8 cellular contexts compared by ENCODE assay signal in genomic region chr14:37230551-37231194, GRCh38. TPM values are rescaled to one million over a fixed set of nuclear protein-coding genes. Genes with fewer than 3 reads are reported as not detected.
A peak's percentile ranks its signal among the peaks of the same experiment; 100 is the strongest.
DNase-seq lines count a peak whose midpoint lies in the region; ATAC-seq and TF ChIP-seq lines count a peak whose summit lies in the region.

No MANE protein-coding gene starts in this region.

- H3K4me3 ChIP-seq in thoracic aorta, result no peak overlapping the region

- DNase-seq in AG08395 (ENCODE audit: low spot score) (peak; percentile 68), NCI-H2227 treated with DMSO at 0.1 percent for 48 hours (lab: John Stamatoyannopoulos, UW) (peak; percentile 40), amniotic epithelial cell (ENCODE audit: low read depth) (peak; percentile 69), iPS-NIHi11 (ENCODE audit: low spot score) (peak; percentile 40), thoracic aorta (ENCODE audit: low spot score) (no peak)

- no peaks in the 10 kb centered on the region for H3K4me1 ChIP-seq in thoracic aorta (ENCODE audit: control insufficient read depth in 1 of 2, low read depth in 2 of 2)

- H3K9me3 ChIP-seq in thoracic aorta, result no peaks in the 10 kb centered on the region

- H3K36me3 ChIP-seq in thoracic aorta, result no peaks in the 10 kb centered on the region

- peak; percentile 50 for ATAC-seq in GM18498 (IDR thresholded peaks at IDR 0.05; ENCODE audit: unreplicated experiment)
- peak; percentile 81 for ATAC-seq in HG03342 (IDR thresholded peaks at IDR 0.05; ENCODE audit: unreplicated experiment)
- ATAC-seq in thoracic aorta (ENCODE audit: insufficient number of reproducible peaks, low FRiP score, low read depth), result no peak
- no peak for ATAC-seq in GM21447 (IDR thresholded peaks at IDR 0.05; ENCODE audit: unreplicated experiment)

- H3K27me3 ChIP-seq in thoracic aorta (replicated peaks; ENCODE audit: insufficient read depth), result no peaks in the 10 kb centered on the region

- H3K27ac ChIP-seq in thoracic aorta, result no peak overlapping the region

- peak; percentile 71 for TF ChIP-seq CTCF in thoracic aorta (IDR thresholded peaks at IDR 0.05)

RNA-seq across cellular contexts. Expression of gene MIPOL1, which starts 32.9 kb away (rescaled TPM):
- total RNA-seq in thoracic aorta, result 10 to 100 TPM; 13.1 to 16.8 TPM

RNA-seq across cellular contexts. Expression of gene SLC25A21, which starts 58.3 kb away (rescaled TPM):
- total RNA-seq in thoracic aorta, result 1 to 10 TPM in 1 of 2 donors, not detected in 1; 1.2 TPM

Comparison
In these comparisons a context has a peak if more than half of its experiments do, and no peak if none do; other contexts are left out.
1. ATAC-seq: peak in GM18498 (single experiment) and HG03342 (single experiment); none in thoracic aorta (single experiment) and GM21447 (single experiment).